In genomic region chr22:36893262-36893661, GRCh38 we compare ENCODE assay signal across 32 cellular contexts. TPM values are rescaled to one million over a fixed set of nuclear protein-coding genes. Genes with fewer than 3 reads are reported as not detected.
A peak's percentile ranks its signal among the peaks of the same experiment; 100 is the strongest.
DNase-seq lines count a peak whose midpoint lies in the region; ATAC-seq, FAIRE-seq and TF ChIP-seq lines count a peak whose summit lies in the region.
"Had no signal": no experiment of that assay in that cellular context is flagged by ENCODE, and none has a peak within 500 bp of the region (broad histone marks: within the 10 kb centered on the region; RNA-seq: fewer than 3 reads in every experiment).

No MANE protein-coding gene starts in this region.

- H3K79me2 ChIP-seq in H9 (ENCODE audit: insufficient read depth, low read length) (no peaks in the 10 kb centered on the region), endothelial cell of umbilical vein (ENCODE audit: control insufficient read depth, insufficient read depth, low read length) (no peaks in the 10 kb centered on the region)

- H3K4me1 ChIP-seq in H9 (ENCODE audit: insufficient read depth, low read length) (no peaks in the 10 kb centered on the region), endothelial cell of umbilical vein (ENCODE audit: control insufficient read depth, extremely low read depth, insufficient read depth, low read length) (peaks cover 8% of the 10 kb centered on the region)
- H3K4me1 ChIP-seq: BE2C had no signal

- H3K9me3 Mint-ChIP-seq in H9: peaks cover 18 to 21% of the 10 kb centered on the region in 2 experiments
- peaks cover 4% of the 10 kb centered on the region for H3K9me3 Mint-ChIP-seq in type B pancreatic cell
- H3K9me3 Mint-ChIP-seq in activated naive CD4-positive, alpha-beta T cell treated with anti-CD3 and anti-CD28 coated beads, Interleukin-2, amount 50 U/mL, for 72 hours: peaks cover 9 to 14% of the 10 kb centered on the region in 2 donors

- DNase-seq in H9 (no peak), endothelial cell of umbilical vein (ENCODE audit: low read depth, low spot score) (no peak), type B pancreatic cell (ENCODE audit: extremely low spot score, unreplicated experiment) (no peak), cardiac septum (ENCODE audit: low spot score) (no peak), NCI-H1417 treated with DMSO at 0.1 percent for 48 hours (lab: John Stamatoyannopoulos, UW) (no peak)
- no peak for DNase-seq in activated naive CD4-positive, alpha-beta T cell treated with anti-CD3 and anti-CD28 coated beads, Interleukin-2, amount 50 U/mL, for 72 hours (ENCODE audit: low spot score in 2 of 2)
- no peak for DNase-seq in activated CD4-positive, CD25-positive, alpha-beta regulatory T cell (lab: John Stamatoyannopoulos, UW)
- DNase-seq: 8988T; ACHN; BE2C; C1 segment of cervical spinal cord; CD4-positive, alpha-beta memory T cell; CD8-positive, alpha-beta memory T cell; COR-L47; DMS 273 treated with DMSO at 0.1 percent for 48 hours; DMS153; DMS53; DMS79; DND-41; EL; GDM1 had no signal

- no peak overlapping the region for H2BK5ac ChIP-seq in H9 (ENCODE audit: insufficient read length, low read length)

- intact Hi-C loops in endothelial cell of umbilical vein (cut with micrococcal nuclease): no loop called here
- intact Hi-C loops in cardiac septum (cut with DNase I): no loop called here

- no peak overlapping the region for H4K91ac ChIP-seq in H9 (ENCODE audit: insufficient read length, low read depth, low read length)

- no peak overlapping the region for H2AK5ac ChIP-seq in H9 (ENCODE audit: insufficient read length, low read length)

- dilution Hi-C loops in endothelial cell of umbilical vein (cut with MboI; ENCODE audit: extremely low pct_ligation_motif_present, low sequenced_read_pairs): no loop called here

- peak; percentile 79 for ATAC-seq in esophagus mucosa
- ATAC-seq in activated naive CD4-positive, alpha-beta T cell treated with anti-CD3 and anti-CD28 coated beads, Interleukin-2, amount 50 U/mL, for 72 hours: no peak
- ATAC-seq: GM12878 had no signal

- no peak overlapping the region for H3K27ac ChIP-seq in H9 (ENCODE audit: insufficient read length, low read depth, low read length)
- H3K27ac ChIP-seq in endothelial cell of umbilical vein (ENCODE audit: insufficient read depth, low read depth, low read length): no peak overlapping the region
- H3K27ac ChIP-seq: BLaER1 had no signal

- H3T11ph ChIP-seq in H9 (ENCODE audit: low read length): no peak overlapping the region

- no peak overlapping the region for H4K5ac ChIP-seq in H9 (ENCODE audit: insufficient read length, low read depth, low read length)

- H3K27ac Mint-ChIP-seq in H9 (no peak overlapping the region), type B pancreatic cell (no peak overlapping the region)
- H3K27ac Mint-ChIP-seq in activated naive CD4-positive, alpha-beta T cell treated with anti-CD3 and anti-CD28 coated beads, Interleukin-2, amount 50 U/mL, for 72 hours: no peak overlapping the region
- H3K27ac Mint-ChIP-seq: CD14-positive monocyte had no signal

- no peaks in the 10 kb centered on the region for H3K9me1 ChIP-seq in endothelial cell of umbilical vein (replicated peaks; ENCODE audit: control insufficient read depth, extremely low read depth, insufficient read depth, low read length)

- H3K4me2 ChIP-seq in H9 (ENCODE audit: insufficient read depth, insufficient read length, low read length) (no peak overlapping the region), endothelial cell of umbilical vein (ENCODE audit: insufficient read depth, low read length) (no peak overlapping the region)
- H3K4me2 ChIP-seq: BLaER1 had no signal

- no TSS peak for BruUV-seq in endothelial cell of umbilical vein (replicated peaks; lab: Mats Ljungman, UMichigan)

- H3K4me3 ChIP-seq in endothelial cell of umbilical vein (replicated peaks in 1 of 3; ENCODE audit: insufficient read depth in 1 of 3, low read depth in 1 of 3, low read length in 3 of 3): no peak overlapping the region
- H3K4me3 ChIP-seq: BLaER1, GM12878 had no signal

- H3K14ac ChIP-seq in H9 (ENCODE audit: insufficient read depth, low read length): no peak overlapping the region

- no peak overlapping the region for H3K23ac ChIP-seq in H9 (ENCODE audit: insufficient read length, low read depth, low read length)

- no peak overlapping the region for H3K18ac ChIP-seq in H9 (ENCODE audit: insufficient read length, low read depth, low read length)

- H3K79me1 ChIP-seq in H9 (ENCODE audit: insufficient read depth, low read depth, low read length, poor library complexity, severe bottlenecking): no peaks in the 10 kb centered on the region

- no peak for TF ChIP-seq POLR2A in endothelial cell of umbilical vein (IDR thresholded peaks at IDR 0.05; ENCODE audit: low read depth, low read length)

- H3K4me1 Mint-ChIP-seq in H9 (peaks cover 0 to 3% of the 10 kb centered on the region in 2 experiments; a peak in 1 of 4 replicates), type B pancreatic cell (ENCODE audit: unreplicated experiment) (no peaks in the 10 kb centered on the region)
- H3K4me1 Mint-ChIP-seq: CD4-positive, alpha-beta memory T cell; CD8-positive, alpha-beta memory T cell had no signal

- peak; percentile 24 for FAIRE-seq in endothelial cell of umbilical vein (lab: Jason Lieb, UNC)
- FAIRE-seq: A204.1, GM12878, GM19239 had no signal

- H3K9me3 ChIP-seq in H9 (ENCODE audit: control insufficient read depth, low read depth, low read length) (no peaks in the 10 kb centered on the region), endothelial cell of umbilical vein (replicated peaks; ENCODE audit: control insufficient read depth, insufficient read depth, low read length) (no peaks in the 10 kb centered on the region)
- H3K9me3 ChIP-seq: BE2C had no signal

- H3K56ac ChIP-seq in H9 (ENCODE audit: insufficient read length, low read depth, low read length): no peak overlapping the region

- no peak overlapping the region for H2BK15ac ChIP-seq in H9 (ENCODE audit: low read depth, low read length)

- H3K23me2 ChIP-seq in H9 (ENCODE audit: insufficient read length, low read depth, low read length, poor library complexity, severe bottlenecking): no peaks in the 10 kb centered on the region

- no peak overlapping the region for H4K8ac ChIP-seq in H9 (replicated peaks; ENCODE audit: insufficient read length, low read depth, low read length)

- peak overlapping the region; percentile 36 for H2BK12ac ChIP-seq in H9 (ENCODE audit: insufficient read length, low read depth, low read length)

- no CpG with 5 or more reads among the region's 3 CpGs for WGBS in H9 (ENCODE audit: extremely low coverage, insufficient read length, low lambda C conversion rate)

- no peaks in the 10 kb centered on the region for H3K36me3 ChIP-seq in endothelial cell of umbilical vein (ENCODE audit: control insufficient read depth in 2 of 2, extremely low read depth in 1 of 2, insufficient read depth in 2 of 2, low read length in 2 of 2)
- H3K36me3 ChIP-seq: BE2C, BLaER1 had no signal

- H3K9ac ChIP-seq in H9 (ENCODE audit: extremely low read depth, insufficient read length, low read length) (no peak overlapping the region), endothelial cell of umbilical vein (replicated peaks; ENCODE audit: extremely low read depth, insufficient read depth, low read length) (no peak overlapping the region)
- H3K9ac ChIP-seq: BLaER1 had no signal

- no peak overlapping the region for H3K4me3 Mint-ChIP-seq in H9
- peak overlapping the region; percentile 42 for H3K4me3 Mint-ChIP-seq in type B pancreatic cell
- H3K4me3 Mint-ChIP-seq: CD14-positive monocyte; CD4-positive, alpha-beta memory T cell; CD4-positive, CD25-positive, alpha-beta regulatory T cell; CD8-positive, alpha-beta memory T cell had no signal

- no peak overlapping the region for H2BK20ac ChIP-seq in H9 (ENCODE audit: low read depth, low read length, poor library complexity, severe bottlenecking)

- H3K27me3 ChIP-seq in H9 (ENCODE audit: insufficient read depth, low read length): no peaks in the 10 kb centered on the region
- peaks cover 0 to 4% of the 10 kb centered on the region in 2 experiments for H3K27me3 ChIP-seq in endothelial cell of umbilical vein (ENCODE audit: control insufficient read depth in 2 of 2, insufficient read depth in 2 of 2, low read length in 2 of 2)
- H3K27me3 ChIP-seq: BLaER1 had no signal

- POLR2A ChIA-PET in endothelial cell of umbilical vein (lab: Charles Lee): no interaction called here

- H4K20me1 ChIP-seq in H9 (ENCODE audit: control insufficient read depth, insufficient read depth, insufficient read length): no peaks in the 10 kb centered on the region
- no peaks in the 10 kb centered on the region for H4K20me1 ChIP-seq in endothelial cell of umbilical vein (replicated peaks; ENCODE audit: control insufficient read depth, extremely low read depth, insufficient read depth, low read length)
- H4K20me1 ChIP-seq: BLaER1 had no signal

- CTCF ChIA-PET in endothelial cell of umbilical vein (lab: Charles Lee): interaction anchor here (1.2 to 1.7 kb wide), 3 partner anchors 9 to 60 kb away, joined by 3 to 4 read pairs (median 4); no protein-coding TSS in a partner anchor

- TF ChIP-seq CTCF in H9 (conservative IDR thresholded peaks at IDR 0.05) (no peak), endothelial cell of umbilical vein (IDR thresholded peaks at IDR 0.05; ENCODE audit: extremely low read depth in 1 of 2, insufficient read depth in 1 of 2, low read depth in 1 of 2, low read length in 2 of 2) (no peak), type B pancreatic cell (conservative IDR thresholded peaks at IDR 0.05) (no peak)

- no peak overlapping the region for H3K4ac ChIP-seq in H9 (ENCODE audit: low read depth, low read length)

- no peak overlapping the region for H2BK120ac ChIP-seq in H9 (ENCODE audit: low read depth, low read length, poor library complexity, severe bottlenecking)

- peaks cover 77% of the 10 kb centered on the region for H3K27me3 Mint-ChIP-seq in H9 (ENCODE audit: low read depth)
- peaks cover 22% of the 10 kb centered on the region for H3K27me3 Mint-ChIP-seq in type B pancreatic cell

- H3K36me3 Mint-ChIP-seq in H9 (ENCODE audit: insufficient read depth in 1 of 3, low read depth in 3 of 3) (peaks cover 0 to 12% (median 2%) of the 10 kb centered on the region in 3 experiments; a peak in 5 of 7 replicates), type B pancreatic cell (no peaks in the 10 kb centered on the region)
- H3K36me3 Mint-ChIP-seq in activated naive CD4-positive, alpha-beta T cell treated with anti-CD3 and anti-CD28 coated beads, Interleukin-2, amount 50 U/mL, for 72 hours: peaks cover 8 to 12% of the 10 kb centered on the region in 2 donors

- H2AFZ ChIP-seq in H9 (ENCODE audit: low read length): no peak overlapping the region
- no peak overlapping the region for H2AFZ ChIP-seq in endothelial cell of umbilical vein (ENCODE audit: low read depth, low read length)

RNA-seq across cellular contexts. Expression of gene CSF2RB, which starts 20.2 kb away (rescaled TPM):
- total RNA-seq in H9 (2021): not detected in 2 replicates
- total RNA-seq in endothelial cell of umbilical vein: 20.6 and 24.9 TPM in 2 replicates
- polyA plus RNA-seq in endothelial cell of umbilical vein: 68.2 and 100 TPM in 2 replicates
- 31.6 and 44.4 TPM in 2 replicates for polyA plus RNA-seq in endothelial cell of umbilical vein (2011; cell fraction: cytosol; rRNA removed)
- 67.6 and 71.3 TPM in 2 replicates for polyA plus RNA-seq in endothelial cell of umbilical vein (2011; cell fraction: nucleus; rRNA removed)
- polyA plus RNA-seq in endothelial cell of umbilical vein (2012): 33.4 and 53.4 TPM in 2 replicates
- 68.3 and 84.4 TPM in 2 replicates for polyA minus RNA-seq in endothelial cell of umbilical vein
- polyA minus RNA-seq in endothelial cell of umbilical vein (2011; cell fraction: cytosol; rRNA and poly(A)+ RNA removed): not detected
- 19.7 and 28.6 TPM in 2 replicates for polyA minus RNA-seq in endothelial cell of umbilical vein (2011; cell fraction: nucleus; rRNA and poly(A)+ RNA removed)
- 1.00 TPM for total RNA-seq in esophagus mucosa
- 0.72 and 1.6 TPM in 2 replicates for total RNA-seq in type B pancreatic cell (ENCODE audit: low replicate concordance)
- 4.9 TPM for total RNA-seq in cardiac septum
- total RNA-seq in activated naive CD4-positive, alpha-beta T cell treated with anti-CD3 and anti-CD28 coated beads, Interleukin-2, amount 50 U/mL, for 72 hours: 1 to 10 TPM in 1 of 2 donors, under 1 TPM in 1; 0.87 to 1.4 TPM
- total RNA-seq: A673, Daoy, G401 had no signal
- polyA plus RNA-seq: AG04450 had no signal

RNA-seq across cellular contexts. Expression of gene NCF4, which starts 32.5 kb away (rescaled TPM):
- not detected in 2 replicates for total RNA-seq in H9 (2021)
- total RNA-seq in endothelial cell of umbilical vein: not detected in 2 replicates
- polyA plus RNA-seq in endothelial cell of umbilical vein: 0.07 and 0.13 TPM in 2 replicates
- polyA plus RNA-seq in endothelial cell of umbilical vein (2011; cell fraction: cytosol; rRNA removed): 0.08 and 0.10 TPM in 2 replicates
- not detected in 2 replicates for polyA plus RNA-seq in endothelial cell of umbilical vein (2011; cell fraction: nucleus; rRNA removed)
- polyA plus RNA-seq in endothelial cell of umbilical vein (2012): not detected in 2 replicates
- not detected in 2 replicates for polyA minus RNA-seq in endothelial cell of umbilical vein
- not detected for polyA minus RNA-seq in endothelial cell of umbilical vein (2011; cell fraction: cytosol; rRNA and poly(A)+ RNA removed)
- not detected in 2 replicates for polyA minus RNA-seq in endothelial cell of umbilical vein (2011; cell fraction: nucleus; rRNA and poly(A)+ RNA removed)
- total RNA-seq in esophagus mucosa: 1.8 TPM
- total RNA-seq in type B pancreatic cell (ENCODE audit: low replicate concordance): 0.59 TPM in 1 of 2 replicates, not detected in the other
- total RNA-seq in cardiac septum: 6.1 TPM
- 1 to 10 TPM; 2.9 to 7.0 TPM for total RNA-seq in activated naive CD4-positive, alpha-beta T cell treated with anti-CD3 and anti-CD28 coated beads, Interleukin-2, amount 50 U/mL, for 72 hours
- total RNA-seq: A673, G401 had no signal
- polyA plus RNA-seq: AG04450 had no signal
